ENCODE assay signal across 14 cellular contexts in the genomic region with DNA sequence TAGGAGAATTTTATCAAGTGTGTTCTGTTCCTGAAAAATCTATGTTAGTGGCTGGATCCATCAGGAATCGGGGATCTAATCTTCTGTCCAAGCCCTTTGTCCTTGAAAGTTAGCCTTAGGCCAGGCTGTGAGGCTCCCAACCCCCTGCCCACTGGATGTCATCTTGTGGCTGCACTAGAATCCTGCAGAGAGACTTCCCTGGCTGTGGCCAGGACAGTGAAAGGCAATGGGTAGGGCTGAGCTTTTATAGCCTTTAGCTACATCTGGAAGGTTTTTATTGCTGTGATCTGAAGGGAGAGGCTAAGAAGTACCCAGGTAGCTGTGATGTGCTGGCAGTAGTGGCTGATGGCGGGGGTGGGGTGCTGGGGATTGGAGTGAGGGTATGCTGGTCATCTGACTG. TPM values are rescaled to one million over a fixed set of nuclear protein-coding genes. Genes with fewer than 3 reads are reported as not detected.
DNase-seq lines count a peak whose midpoint lies in the region; ATAC-seq, FAIRE-seq and TF ChIP-seq lines count a peak whose summit lies in the region.
"Had no signal": no experiment of that assay in that cellular context is flagged by ENCODE, and none has a peak within 500 bp of the region (broad histone marks: within the 10 kb centered on the region; RNA-seq: fewer than 3 reads in every experiment).

No MANE protein-coding gene starts in this region.

- FAIRE-seq in D721Med (lab: Jason Lieb, UNC), result no peak
- FAIRE-seq: endometrium had no signal

- intact Hi-C loops in dorsolateral prefrontal cortex (cut with DNase I), result no loop called here
- intact Hi-C loops in upper lobe of right lung (cut with DNase I), result no loop called here

- H3K27ac Mint-ChIP-seq in activated naive CD8-positive, alpha-beta T cell, result no peak overlapping the region
- no peak overlapping the region for H3K27ac Mint-ChIP-seq in activated naive CD8-positive, alpha-beta T cell treated with anti-CD3 and anti-CD28 coated beads for 36 hours
- H3K27ac Mint-ChIP-seq in mesothelial cell of epicardium, result no peak overlapping the region

- H3K4me1 Mint-ChIP-seq in activated naive CD8-positive, alpha-beta T cell (ENCODE audit: low read depth), result peaks cover 17% of the 10 kb centered on the region
- H3K4me1 Mint-ChIP-seq in activated naive CD8-positive, alpha-beta T cell treated with anti-CD3 and anti-CD28 coated beads for 36 hours, result peaks cover 11% of the 10 kb centered on the region
- peaks cover 32% of the 10 kb centered on the region for H3K4me1 Mint-ChIP-seq in mesothelial cell of epicardium

- H3K27ac ChIP-seq in dorsolateral prefrontal cortex, result peak overlapping the region in 39 of 59 donors; percentile 3 to 91 (median 74)
- no peak overlapping the region for H3K27ac ChIP-seq in upper lobe of right lung
- H3K27ac ChIP-seq: left lung, testis had no signal

- H3K27me3 ChIP-seq in dorsolateral prefrontal cortex (peaks cover 0 to 7% (median 0%) of the 10 kb centered on the region in 45 donors), upper lobe of right lung (no peaks in the 10 kb centered on the region)
- H3K27me3 ChIP-seq: testis had no signal

- no peaks in the 10 kb centered on the region for H3K9me3 ChIP-seq in upper lobe of right lung
- H3K9me3 ChIP-seq: left lung, testis had no signal

- no peaks in the 10 kb centered on the region for H3K36me3 Mint-ChIP-seq in activated naive CD8-positive, alpha-beta T cell
- H3K36me3 Mint-ChIP-seq in activated naive CD8-positive, alpha-beta T cell treated with anti-CD3 and anti-CD28 coated beads for 36 hours, result no peaks in the 10 kb centered on the region
- H3K36me3 Mint-ChIP-seq in mesothelial cell of epicardium, result no peaks in the 10 kb centered on the region

- H3K27me3 Mint-ChIP-seq in activated naive CD8-positive, alpha-beta T cell, result peaks cover 3% of the 10 kb centered on the region
- H3K27me3 Mint-ChIP-seq in activated naive CD8-positive, alpha-beta T cell treated with anti-CD3 and anti-CD28 coated beads for 36 hours, result no peaks in the 10 kb centered on the region
- peaks cover 54% of the 10 kb centered on the region for H3K27me3 Mint-ChIP-seq in mesothelial cell of epicardium (ENCODE audit: low read depth)

- peaks cover 23% of the 10 kb centered on the region for H3K4me1 ChIP-seq in upper lobe of right lung

- ATAC-seq in upper lobe of right lung (no peak), GM18907 (IDR thresholded peaks at IDR 0.05; ENCODE audit: unreplicated experiment) (no peak)
- ATAC-seq: left lung had no signal

- DNase-seq in activated naive CD8-positive, alpha-beta T cell treated with anti-CD3 and anti-CD28 coated beads for 36 hours, result no peak
- DNase-seq in dorsolateral prefrontal cortex (no peak), mesothelial cell of epicardium (ENCODE audit: low spot score in 2 of 2, unreplicated experiment in 2 of 2) (no peak), upper lobe of right lung (no peak), D721Med (ENCODE audit: insufficient read length, low spot score) (no peak), DMS53 treated with DMSO at 0.1 percent for 48 hours (lab: John Stamatoyannopoulos, UW; ENCODE audit: unreplicated experiment) (no peak)
- DNase-seq: 8988T; activated T-cell treated with anti-CD3 and anti-CD28 coated beads, Interleukin-2, amount 50 U/mL, for 1 hour; left lung; testis had no signal

- H3K36me3 ChIP-seq in upper lobe of right lung, result no peaks in the 10 kb centered on the region
- H3K36me3 ChIP-seq: left lung had no signal

- H3K4me3 Mint-ChIP-seq in activated naive CD8-positive, alpha-beta T cell, result peak overlapping the region; percentile 35
- H3K4me3 Mint-ChIP-seq in activated naive CD8-positive, alpha-beta T cell treated with anti-CD3 and anti-CD28 coated beads for 36 hours, result no peak overlapping the region
- H3K4me3 Mint-ChIP-seq in mesothelial cell of epicardium, result peak overlapping the region; percentile 85

- H3K4me3 ChIP-seq in dorsolateral prefrontal cortex (peak overlapping the region in 48 of 59 donors; percentile 19 to 82 (median 68)), upper lobe of right lung (peak overlapping the region; percentile 64)
- H3K4me3 ChIP-seq: testis had no signal

- no peaks in the 10 kb centered on the region for H3K9me3 Mint-ChIP-seq in activated naive CD8-positive, alpha-beta T cell (ENCODE audit: low read depth)
- H3K9me3 Mint-ChIP-seq in activated naive CD8-positive, alpha-beta T cell treated with anti-CD3 and anti-CD28 coated beads for 36 hours, result no peaks in the 10 kb centered on the region
- no peaks in the 10 kb centered on the region for H3K9me3 Mint-ChIP-seq in mesothelial cell of epicardium

- TF ChIP-seq CTCF in dorsolateral prefrontal cortex (IDR thresholded peaks at IDR 0.05 in 54 of 56, conservative IDR thresholded peaks at IDR 0.05 in 2 of 56; ENCODE audit: low read depth in 1 of 56, partially characterized antibody in 56 of 56) (no peak), mesothelial cell of epicardium (IDR thresholded peaks at IDR 0.05; ENCODE audit: unreplicated experiment) (no peak), upper lobe of right lung (IDR thresholded peaks at IDR 0.05) (no peak), D721Med (IDR thresholded peaks at IDR 0.05; ENCODE audit: insufficient read depth, missing control alignments) (no peak)

RNA-seq across cellular contexts. Expression of a gene that starts 2.1 kb away (rescaled TPM):
- total RNA-seq in activated naive CD8-positive, alpha-beta T cell treated with anti-CD3 and anti-CD28 coated beads for 36 hours, result 1 to 10 TPM; 3.0 to 3.6 TPM
- total RNA-seq in dorsolateral prefrontal cortex (10 to 100 TPM; 14.2 to 80.0 (median 30.6) TPM), mesothelial cell of epicardium (32.2 to 35.8 TPM (median 33.8 TPM) in 3 replicates), upper lobe of right lung (19.8 TPM)

RNA-seq across cellular contexts. Expression of a gene that starts 27.0 kb away (rescaled TPM):
- total RNA-seq in activated naive CD8-positive, alpha-beta T cell treated with anti-CD3 and anti-CD28 coated beads for 36 hours, result not detected
- total RNA-seq in dorsolateral prefrontal cortex (1 to 10 TPM in 4 of 120 experiments, under 1 TPM in 23, not detected in 93; 0.12 to 2.2 (median 0.46) TPM), mesothelial cell of epicardium (0.55 to 0.98 TPM (median 0.86 TPM) in 3 replicates), upper lobe of right lung (3.0 TPM)
- total RNA-seq: NCI-H460 had no signal
